Comparison of ENCODE assay signal across 10 cellular contexts in genomic region chr4:176013466-176014247, GRCh38. TPM values are rescaled to one million over a fixed set of nuclear protein-coding genes. Genes with fewer than 3 reads are reported as not detected.
DNase-seq lines count a peak whose midpoint lies in the region; ATAC-seq and TF ChIP-seq lines count a peak whose summit lies in the region.
"Had no signal": no experiment of that assay in that cellular context is flagged by ENCODE, and none has a peak within 500 bp of the region (broad histone marks: within the 10 kb centered on the region; RNA-seq: fewer than 3 reads in every experiment).

No MANE protein-coding gene starts in this region.

- H3K27ac ChIP-seq in MM.1S (ENCODE audit: low read length) (no peak overlapping the region; the same call in 1 of the 2 replicates), upper lobe of right lung (no peak overlapping the region)
- H3K27ac ChIP-seq in CD8-positive, alpha-beta T cell (ENCODE audit: low read depth, low read length), result no peak overlapping the region

- no peak for TF ChIP-seq CTCF in MM.1S (IDR thresholded peaks at IDR 0.05; ENCODE audit: low read length)
- TF ChIP-seq CTCF in upper lobe of right lung (IDR thresholded peaks at IDR 0.05), result no peak
- TF ChIP-seq CTCF in CD8-positive, alpha-beta T cell (IDR thresholded peaks at IDR 0.05), result no peak

- CTCF ChIA-PET in CD8-positive, alpha-beta T cell (lab: Charles Lee), result no interaction called here

- no peak overlapping the region for H2AFZ ChIP-seq in MM.1S (ENCODE audit: low read length)

- H3K9me3 Mint-ChIP-seq in CD8-positive, alpha-beta T cell, result peaks cover 4% of the 10 kb centered on the region

- intact Hi-C loops in upper lobe of right lung (cut with DNase I), result no loop called here
- intact Hi-C loops in left ventricle myocardium superior (cut with micrococcal nuclease), result no loop called here
- intact Hi-C loops in CD8-positive, alpha-beta T cell (cut with DNase I, micrococcal nuclease), result no loop called here

- no peaks in the 10 kb centered on the region for H3K9me2 ChIP-seq in MM.1S (replicated peaks; ENCODE audit: insufficient read depth, low read length)

- no peaks in the 10 kb centered on the region for H3K9me3 ChIP-seq in MM.1S (replicated peaks; ENCODE audit: insufficient read depth, low read length)
- H3K9me3 ChIP-seq in upper lobe of right lung, result no peaks in the 10 kb centered on the region
- no peaks in the 10 kb centered on the region for H3K9me3 ChIP-seq in CD8-positive, alpha-beta T cell (ENCODE audit: low read length)

- no peaks in the 10 kb centered on the region for H3K79me2 ChIP-seq in MM.1S (ENCODE audit: low read length)

- H3K36me3 ChIP-seq in MM.1S (replicated peaks; ENCODE audit: insufficient read depth, low read length), result no peaks in the 10 kb centered on the region
- H3K36me3 ChIP-seq in upper lobe of right lung, result no peaks in the 10 kb centered on the region
- H3K36me3 ChIP-seq in CD8-positive, alpha-beta T cell (ENCODE audit: insufficient read depth, low read length), result no peaks in the 10 kb centered on the region

- POLR2A ChIA-PET in CD8-positive, alpha-beta T cell (lab: Charles Lee), result no interaction called here

- in situ Hi-C loops in G401 (cut with HindIII; ENCODE audit: low sequenced_read_pairs), result no loop called here

- no peaks in the 10 kb centered on the region for H4K20me1 ChIP-seq in MM.1S (ENCODE audit: insufficient read depth, low read length)

- no peak overlapping the region for H3K27ac Mint-ChIP-seq in CD8-positive, alpha-beta T cell

- H3K4me2 ChIP-seq in MM.1S (ENCODE audit: low read depth, low read length), result peak overlapping the region; percentile 7; the same call in 1 of the 2 replicates

- DNase-seq in MM.1S (peak; percentile 21), upper lobe of right lung (no peak), G401 (ENCODE audit: low spot score) (no peak), left ventricle myocardium superior (no peak)
- DNase-seq in CD8-positive, alpha-beta T cell, result no peak
- DNase-seq: activated naive CD4-positive, alpha-beta T cell; effector CD8-positive, alpha-beta T cell; occipital lobe had no signal

- no peak overlapping the region for H3K4me3 Mint-ChIP-seq in CD8-positive, alpha-beta T cell

- no peaks in the 10 kb centered on the region for H3F3A ChIP-seq in MM.1S (ENCODE audit: insufficient read depth, low read length)

- H3K4me3 ChIP-seq in MM.1S (ENCODE audit: low read length) (no peak overlapping the region), upper lobe of right lung (no peak overlapping the region)
- H3K4me3 ChIP-seq in CD8-positive, alpha-beta T cell (ENCODE audit: low read depth, low read length), result no peak overlapping the region

- ATAC-seq in GM19395 (IDR thresholded peaks at IDR 0.05; ENCODE audit: unreplicated experiment) (peak; percentile 80), HG02884 (IDR thresholded peaks at IDR 0.05; ENCODE audit: unreplicated experiment) (peak; percentile 85), upper lobe of right lung (peak; percentile 56), left ventricle myocardium superior (no peak)
- ATAC-seq in CD8-positive, alpha-beta T cell, result no peak

- H3K4me1 Mint-ChIP-seq in CD8-positive, alpha-beta T cell (ENCODE audit: low read depth), result no peaks in the 10 kb centered on the region

- no peaks in the 10 kb centered on the region for H3K27me3 ChIP-seq in MM.1S (replicated peaks; ENCODE audit: insufficient read depth, low read length)
- no peaks in the 10 kb centered on the region for H3K27me3 ChIP-seq in upper lobe of right lung
- H3K27me3 ChIP-seq in CD8-positive, alpha-beta T cell (ENCODE audit: insufficient read depth, low read length), result no peaks in the 10 kb centered on the region

- H3K27me3 Mint-ChIP-seq in CD8-positive, alpha-beta T cell (ENCODE audit: low read depth), result no peaks in the 10 kb centered on the region

- peaks cover 10% of the 10 kb centered on the region for H3K4me1 ChIP-seq in MM.1S (ENCODE audit: low read length)
- H3K4me1 ChIP-seq in upper lobe of right lung, result no peaks in the 10 kb centered on the region
- no peaks in the 10 kb centered on the region for H3K4me1 ChIP-seq in CD8-positive, alpha-beta T cell (ENCODE audit: insufficient read depth, low read length)

- no peaks in the 10 kb centered on the region for H3K36me3 Mint-ChIP-seq in CD8-positive, alpha-beta T cell

- no peak overlapping the region for H3K9ac ChIP-seq in MM.1S (ENCODE audit: low read length)

RNA-seq across cellular contexts. Expression of gene WDR17, which starts 52.0 kb away (rescaled TPM):
- total RNA-seq in upper lobe of right lung (3.2 TPM), left ventricle myocardium superior (0.25 TPM)
- total RNA-seq in G401 (2014; rRNA removed; shearing (Covaris generic)), result 1.5 and 2.8 TPM in 2 replicates
- under 1 TPM in 1 of 2 experiments, not detected in 1; 0.28 TPM for total RNA-seq in CD8-positive, alpha-beta T cell

Comparison
In these comparisons a context has a peak if more than half of its experiments do, and no peak if none do; other contexts are left out.
1. ATAC-seq: peak in GM19395 (single experiment), HG02884 (single experiment) and upper lobe of right lung (single experiment); none in left ventricle myocardium superior (single experiment) and CD8-positive, alpha-beta T cell (single experiment).